ENCODE assay signal across 26 cellular contexts in the genomic region with DNA sequence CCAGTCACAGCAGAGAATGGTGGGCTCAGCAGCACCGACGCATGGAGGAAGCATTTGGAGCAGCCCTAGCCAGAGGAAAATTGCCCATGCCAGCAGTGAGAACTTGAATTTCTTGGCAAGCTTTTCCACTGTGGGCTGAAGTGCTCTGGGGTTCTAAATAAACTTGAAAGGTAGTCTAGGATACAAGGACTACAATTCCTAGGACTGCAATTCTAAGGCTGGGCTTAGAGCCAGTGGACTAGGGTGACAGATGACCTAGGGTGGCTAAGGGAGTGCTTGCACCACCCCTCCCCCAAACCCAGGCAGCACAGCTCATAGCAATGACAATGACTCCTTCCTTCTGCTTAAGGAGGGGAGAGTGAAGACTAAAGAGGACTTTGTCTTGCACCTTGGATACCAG.
DNase-seq lines count a peak whose midpoint lies in the region; ATAC-seq, FAIRE-seq and TF ChIP-seq lines count a peak whose summit lies in the region.
"Had no signal": no experiment of that assay in that cellular context is flagged by ENCODE, and none has a peak within 500 bp of the region (broad histone marks: within the 10 kb centered on the region; RNA-seq: fewer than 3 reads in every experiment).

No MANE protein-coding gene starts in this region.

- H2BK20ac ChIP-seq in H1 (ENCODE audit: low read length) = no peak overlapping the region

- H3K14ac ChIP-seq in H1 (ENCODE audit: insufficient read length) (no peak overlapping the region), neuronal stem cell (ENCODE audit: low read length) (no peak overlapping the region)

- no peak for TF ChIP-seq POLR2A in H1 (IDR thresholded peaks at IDR 0.05; ENCODE audit: control extremely low read depth in 1 of 2, low read depth in 2 of 2, low read length in 2 of 2)

- H2AFZ ChIP-seq in H1 (ENCODE audit: low read length) (0 out of 2 replicates have a peak overlapping the region, but pooled peaks have one; percentile 1), neuronal stem cell (ENCODE audit: low read length) (no peak overlapping the region)

- no peak overlapping the region for H3K27ac ChIP-seq in H1 (ENCODE audit: low read depth, low read length)
- no peak overlapping the region for H3K27ac ChIP-seq in neuronal stem cell (replicated peaks; ENCODE audit: low read length)
- H3K27ac ChIP-seq: A549, cardiac muscle cell, coronary artery, foreskin keratinocyte, SK-N-MC, tibial nerve had no signal

- TF ChIP-seq CTCF in H1 (IDR thresholded peaks at IDR 0.05; ENCODE audit: control extremely low read depth in 1 of 3, insufficient read depth in 1 of 3, low read depth in 1 of 3, low read length in 3 of 3) = no peak

- H2BK5ac ChIP-seq in H1 (ENCODE audit: low read depth, low read length) = no peak overlapping the region; the same call in 1 of the 2 replicates
- no peak overlapping the region for H2BK5ac ChIP-seq in neuronal stem cell (ENCODE audit: low read length)

- no peak for TF ChIP-seq EP300 in H1 (IDR thresholded peaks at IDR 0.05; ENCODE audit: borderline replicate concordance in 1 of 2, low read depth in 2 of 2, low read length in 2 of 2)

- H3K4me1 ChIP-seq in H1 (replicated peaks in 1 of 4; ENCODE audit: control insufficient read depth in 3 of 4, insufficient read depth in 4 of 4, low read length in 3 of 4) (peaks cover 0 to 5% (median 2%) of the 10 kb centered on the region in 4 experiments; a peak in 2 of 7 replicates), neuronal stem cell (ENCODE audit: control insufficient read depth in 2 of 2, insufficient read depth in 1 of 2, low read depth in 1 of 2, low read length in 2 of 2) (no peaks in the 10 kb centered on the region)
- H3K4me1 ChIP-seq: A549, foreskin keratinocyte, tibial nerve had no signal

- H2BK120ac ChIP-seq in H1 (replicated peaks; ENCODE audit: low read depth, low read length) = no peak overlapping the region
- no peak overlapping the region for H2BK120ac ChIP-seq in neuronal stem cell (ENCODE audit: low read depth, low read length)

- FAIRE-seq in H1 (lab: Jason Lieb, UNC) = no peak
- FAIRE-seq: A549 had no signal

- H3K4ac ChIP-seq in H1 (replicated peaks; ENCODE audit: insufficient read length, low read depth, low read length) (no peak overlapping the region), neuronal stem cell (ENCODE audit: low read length) (no peak overlapping the region)

- no peak overlapping the region for H4K5ac ChIP-seq in H1 (ENCODE audit: insufficient read length, low read depth, low read length)

- H3K9me3 ChIP-seq in H1 (ENCODE audit: insufficient read depth in 2 of 2, low read depth in 1 of 2, low read length in 1 of 2) = peaks cover 0 to 2% of the 10 kb centered on the region in 2 experiments; a peak in 1 of 4 replicates
- H3K9me3 ChIP-seq in neuronal stem cell (replicated peaks in 1 of 2; ENCODE audit: control insufficient read depth in 2 of 2, insufficient read depth in 1 of 2, low read depth in 1 of 2, low read length in 2 of 2) = no peaks in the 10 kb centered on the region
- H3K9me3 ChIP-seq: A549 had no signal

- H3K9ac ChIP-seq in H1 (replicated peaks in 1 of 4; ENCODE audit: extremely low read depth in 1 of 4, low read depth in 3 of 4, low read length in 3 of 4) = no peak overlapping the region
- H3K9ac ChIP-seq in neuronal stem cell (ENCODE audit: low read depth, low read length, poor library complexity) = no peak overlapping the region

- H3K27me3 ChIP-seq in H1 (replicated peaks in 1 of 4; ENCODE audit: control insufficient read depth in 3 of 4, extremely low read depth in 1 of 4, insufficient read depth in 3 of 4, low read length in 3 of 4) = no peaks in the 10 kb centered on the region
- H3K27me3 ChIP-seq in neuronal stem cell (ENCODE audit: control insufficient read depth in 3 of 3, insufficient read depth in 3 of 3, low read depth in 1 of 3, low read length in 3 of 3) = no peaks in the 10 kb centered on the region
- H3K27me3 ChIP-seq: cardiac muscle cell, tibial nerve had no signal

- no peak overlapping the region for H3K4me2 ChIP-seq in H1 (ENCODE audit: insufficient read depth in 1 of 2, low read depth in 2 of 2, low read length in 2 of 2)
- no peak overlapping the region for H3K4me2 ChIP-seq in neuronal stem cell (ENCODE audit: insufficient read depth, low read length, poor library complexity, severe bottlenecking)
- H3K4me2 ChIP-seq: A549 had no signal

- H3K4me3 ChIP-seq in H1 (ENCODE audit: extremely low read depth in 1 of 4, insufficient read depth in 2 of 4, low read depth in 3 of 4, low read length in 4 of 4) (no peak overlapping the region), neuronal stem cell (ENCODE audit: low read length in 2 of 2) (peak overlapping the region in 1 of 2 donors; percentile 50)
- H3K4me3 ChIP-seq: A549, cardiac muscle cell, coronary artery, SK-N-MC, tibial nerve had no signal

- no peaks in the 10 kb centered on the region for H3K79me1 ChIP-seq in H1 (ENCODE audit: low read depth, low read length)
- H3K79me1 ChIP-seq in neuronal stem cell (ENCODE audit: low read depth, low read length) = no peaks in the 10 kb centered on the region

- ATAC-seq in HG03039 (IDR thresholded peaks at IDR 0.05; ENCODE audit: unreplicated experiment) (no peak), HG02840 (IDR thresholded peaks at IDR 0.05; ENCODE audit: low FRiP score, unreplicated experiment) (no peak)
- ATAC-seq: A549; foreskin keratinocyte; left cardiac atrium; stimulated activated naive CD8-positive, alpha-beta T cell treated with anti-CD3 and anti-CD28 coated beads, Interleukin-15, Interleukin-2, amounts not matched to agents 100 U/mL and 50 U/mL, for 24 hours had no signal

- POLR2A ChIA-PET in H1 (lab: Charles Lee; ENCODE audit: partially characterized antibody) = no interaction called here

- no peaks in the 10 kb centered on the region for H3K23me2 ChIP-seq in H1 (ENCODE audit: low read depth, low read length)

- H3K18ac ChIP-seq in H1 (ENCODE audit: extremely low read depth, low read length) (peak overlapping the region; percentile 7; the same call in 1 of the 2 replicates), neuronal stem cell (ENCODE audit: low read length) (no peak overlapping the region)

- DNase-seq in EH (ENCODE audit: low read depth) (peak; percentile 51), NCI-H2029 treated with DMSO at 0.1 percent for 48 hours (lab: John Stamatoyannopoulos, UW) (peak; percentile 59), H1 (ENCODE audit: low read depth in 1 of 2, low spot score in 2 of 2) (no peak), neuronal stem cell (ENCODE audit: low spot score) (no peak), AML-193 (lab: John Stamatoyannopoulos, UW) (no peak), ecto neural progenitor cell (ENCODE audit: low spot score) (no peak)
- DNase-seq: activated CD4-positive, alpha-beta memory T cell treated with anti-CD3 and anti-CD28 coated beads for 36 hours; activated CD4-positive, CD25-positive, alpha-beta regulatory T cell treated with anti-CD3 and anti-CD28 coated beads, Interleukin-2, amount 50 U/mL, for 72 hours; activated CD8-positive, alpha-beta memory T cell treated with anti-CD3 and anti-CD28 coated beads, Interleukin-2, amount 50 U/mL, for 4 hours; DMS53; foreskin keratinocyte; GDM1; HFFc6; left cardiac atrium; NCI-H1105; NCI-H187 treated with DMSO at 0.1 percent for 48 hours; NCI-H345; RPMI8226; stimulated activated naive CD8-positive, alpha-beta T cell treated with anti-CD3 and anti-CD28 coated beads, Interleukin-15, Interleukin-2, amounts not matched to agents 100 U/mL and 50 U/mL, for 24 hours had no signal

- no peak overlapping the region for H3K56ac ChIP-seq in H1 (replicated peaks; ENCODE audit: insufficient read length, low read depth, low read length)

- H4K8ac ChIP-seq in H1 (ENCODE audit: extremely low read depth, insufficient read depth, low read length) (no peak overlapping the region), neuronal stem cell (ENCODE audit: low read depth, low read length) (no peak overlapping the region)

- H4K91ac ChIP-seq in H1 (replicated peaks; ENCODE audit: insufficient read length, low read length) (peak overlapping the region; percentile 54), neuronal stem cell (ENCODE audit: low read depth, low read length, poor library complexity) (peak overlapping the region; percentile 33)

- TF ChIP-seq RAD21 in H1 (IDR thresholded peaks at IDR 0.05 in 1 of 2, conservative IDR thresholded peaks at IDR 0.05 in 1 of 2; ENCODE audit: low read depth in 2 of 2, low read length in 2 of 2) = no peak

- H2AK5ac ChIP-seq in H1 (ENCODE audit: low read depth, low read length) = no peak overlapping the region
- H2AK5ac ChIP-seq in neuronal stem cell (ENCODE audit: low read depth, low read length) = no peak overlapping the region

- H3K36me3 ChIP-seq in H1 (ENCODE audit: control insufficient read depth in 2 of 4, insufficient read depth in 4 of 4, low read length in 3 of 4) (no peaks in the 10 kb centered on the region), neuronal stem cell (replicated peaks in 1 of 2; ENCODE audit: control insufficient read depth in 2 of 2, insufficient read depth in 2 of 2, low read length in 2 of 2) (no peaks in the 10 kb centered on the region)
- H3K36me3 ChIP-seq: cardiac muscle cell, tibial nerve had no signal

- no peaks in the 10 kb centered on the region for H4K20me1 ChIP-seq in H1 (replicated peaks in 1 of 2; ENCODE audit: control insufficient read depth in 1 of 2, insufficient read depth in 2 of 2, low read length in 2 of 2)

- H3K79me2 ChIP-seq in H1 (ENCODE audit: control insufficient read depth in 1 of 2, insufficient read depth in 2 of 2, low read length in 2 of 2) = no peaks in the 10 kb centered on the region

- 0 out of 2 replicates have a peak overlapping the region, but pooled peaks have one; percentile 17 for H2BK12ac ChIP-seq in H1 (ENCODE audit: low read depth, low read length)
- no peak overlapping the region for H2BK12ac ChIP-seq in neuronal stem cell (ENCODE audit: low read length)

- CTCF ChIA-PET in H1 (lab: Charles Lee; ENCODE audit: partially characterized antibody) = interaction anchor here (1.1 kb wide), 1 partner anchor 31 kb away, joined by 3 read pairs; no protein-coding TSS in a partner anchor

- H2BK15ac ChIP-seq in H1 (ENCODE audit: low read length) (no peak overlapping the region), neuronal stem cell (ENCODE audit: low read length) (no peak overlapping the region)

- H3K23ac ChIP-seq in H1 (ENCODE audit: insufficient read length) = no peak overlapping the region
- no peak overlapping the region for H3K23ac ChIP-seq in neuronal stem cell (ENCODE audit: low read depth, low read length, poor library complexity)

- 85% methylated on average over 2 of the region's 2 CpGs; no CpG with 5 or more reads in 1 of the 2 experiments for WGBS in H1 (ENCODE audit: extremely low coverage in 1 of 2, insufficient coverage in 1 of 2, insufficient read length in 1 of 2, insufficient replicate concordance in 2 of 2, low coverage in 1 of 2, low lambda C conversion rate in 2 of 2, missing lambda C conversion rate in 1 of 2), 2 experiments
- no CpG with 5 or more reads among the region's 2 CpGs for WGBS in neuronal stem cell (ENCODE audit: extremely low coverage in 2 of 2, insufficient read length in 2 of 2, insufficient replicate concordance in 1 of 2), 2 donors

TF ChIP-seq in H1, 55 proteins besides CTCF, POLR2A, EP300 and RAD21 (continues in another document):
- no peak for TF ChIP-seq BRCA1 (IDR thresholded peaks at IDR 0.05; ENCODE audit: low read depth, low read length)

Comparison
In these comparisons a context has a peak if more than half of its experiments do, and no peak if none do; other contexts are left out.
1. DNase-seq: peak in EH (single experiment) and NCI-H2029 treated with DMSO at 0.1 percent for 48 hours (single experiment); none in H1 (0 of 2), neuronal stem cell (single experiment), AML-193 (0 of 2) and ecto neural progenitor cell (single experiment).